8 cellular contexts compared by ENCODE assay signal in genomic region chr17:56125830-56126819, GRCh38. TPM values are rescaled to one million over a fixed set of nuclear protein-coding genes. Genes with fewer than 3 reads are reported as not detected.
DNase-seq lines count a peak whose midpoint lies in the region; FAIRE-seq and TF ChIP-seq lines count a peak whose summit lies in the region.

No MANE protein-coding gene starts in this region.

- H3K27ac ChIP-seq in endothelial cell of umbilical vein (ENCODE audit: insufficient read depth, low read depth, low read length) = no peak overlapping the region

- DNase-seq in ACHN (peak; percentile 47), NOMO-1 treated with dmso at 0.1 percent for 144 hours (lab: John Stamatoyannopoulos, UW; ENCODE audit: unreplicated experiment) (peak; percentile 25), endothelial cell of umbilical vein (ENCODE audit: low read depth, low spot score) (peak; percentile 56), putamen (ENCODE audit: low spot score) (peak; percentile 30), DMS79 (lab: John Stamatoyannopoulos, UW) (no peak)
- no peak for DNase-seq in activated effector memory CD4-positive, alpha-beta T cell treated with anti-CD3 and anti-CD28 coated beads, Interleukin-2, amount 50 U/mL, for 16 hours
- DNase-seq in activated CD4-positive, CD25-positive, alpha-beta regulatory T cell (lab: John Stamatoyannopoulos, UW) = no peak

- in situ Hi-C loops in ACHN (cut with HindIII; ENCODE audit: low pct_ligation_motif_present, low pct_unique_long_range_greater_than_20kb, low sequenced_read_pairs) = no loop called here

- H3K27me3 ChIP-seq in endothelial cell of umbilical vein (ENCODE audit: control insufficient read depth in 2 of 2, insufficient read depth in 2 of 2, low read length in 2 of 2) = peaks cover 8 to 10% of the 10 kb centered on the region in 2 experiments

- no peak overlapping the region for H3K4me2 ChIP-seq in endothelial cell of umbilical vein (ENCODE audit: insufficient read depth, low read length)

- H3K9ac ChIP-seq in endothelial cell of umbilical vein (replicated peaks; ENCODE audit: extremely low read depth, insufficient read depth, low read length) = no peak overlapping the region

- no peaks in the 10 kb centered on the region for H3K36me3 ChIP-seq in endothelial cell of umbilical vein (ENCODE audit: control insufficient read depth in 2 of 2, extremely low read depth in 1 of 2, insufficient read depth in 2 of 2, low read length in 2 of 2)

- BruUV-seq in endothelial cell of umbilical vein (replicated peaks; lab: Mats Ljungman, UMichigan) = no TSS peak

- CTCF ChIA-PET in endothelial cell of umbilical vein (lab: Charles Lee) = interaction anchor here (0.7 to 5.7 kb wide), 13 partner anchors 9 to 654 kb away, joined by 3 to 185 read pairs (median 5); no protein-coding TSS in a partner anchor

- H3K4me3 ChIP-seq in endothelial cell of umbilical vein (replicated peaks in 1 of 3; ENCODE audit: insufficient read depth in 1 of 3, low read depth in 1 of 3, low read length in 3 of 3) = no peak overlapping the region

- no peak overlapping the region for H2AFZ ChIP-seq in endothelial cell of umbilical vein (ENCODE audit: low read depth, low read length)

- no peaks in the 10 kb centered on the region for H4K20me1 ChIP-seq in endothelial cell of umbilical vein (replicated peaks; ENCODE audit: control insufficient read depth, extremely low read depth, insufficient read depth, low read length)

- H3K9me1 ChIP-seq in endothelial cell of umbilical vein (replicated peaks; ENCODE audit: control insufficient read depth, extremely low read depth, insufficient read depth, low read length) = no peaks in the 10 kb centered on the region

- intact Hi-C loops in endothelial cell of umbilical vein (cut with micrococcal nuclease) = loop anchor here (1.0 to 5.0 kb wide), 6 partner anchors 193 to 654 kb away; partner anchors contain the start of gene NOG

- dilution Hi-C loops in endothelial cell of umbilical vein (cut with MboI; ENCODE audit: extremely low pct_ligation_motif_present, low sequenced_read_pairs) = no loop called here

- FAIRE-seq in endothelial cell of umbilical vein (lab: Jason Lieb, UNC) = peak; percentile 42

- POLR2A ChIA-PET in endothelial cell of umbilical vein (lab: Charles Lee) = no interaction called here

- H3K9me3 ChIP-seq in endothelial cell of umbilical vein (replicated peaks; ENCODE audit: control insufficient read depth, insufficient read depth, low read length) = no peaks in the 10 kb centered on the region

- H3K79me2 ChIP-seq in endothelial cell of umbilical vein (ENCODE audit: control insufficient read depth, insufficient read depth, low read length) = no peaks in the 10 kb centered on the region

- peak; percentile 22; the same call in 1 of the 2 replicates for TF ChIP-seq CTCF in GM12874 (IDR thresholded peaks at IDR 0.05; ENCODE audit: insufficient read depth, low read depth, low read length)
- TF ChIP-seq CTCF in endothelial cell of umbilical vein (IDR thresholded peaks at IDR 0.05; ENCODE audit: extremely low read depth in 1 of 2, insufficient read depth in 1 of 2, low read depth in 1 of 2, low read length in 2 of 2) = peak; percentile 62 to 65

- no peaks in the 10 kb centered on the region for H3K4me1 ChIP-seq in endothelial cell of umbilical vein (ENCODE audit: control insufficient read depth, extremely low read depth, insufficient read depth, low read length)

- TF ChIP-seq POLR2A in endothelial cell of umbilical vein (IDR thresholded peaks at IDR 0.05; ENCODE audit: low read depth, low read length) = no peak

TF ChIP-seq in endothelial cell of umbilical vein, 7 proteins besides CTCF, POLR2A, EP300 and RAD21:
- TF ChIP-seq JUN (IDR thresholded peaks at IDR 0.05; ENCODE audit: borderline replicate concordance, insufficient read depth, insufficient read length, low read depth) (no peak), MYC (IDR thresholded peaks at IDR 0.05; ENCODE audit: low read depth, low read length) (no peak), GATA2 (IDR thresholded peaks at IDR 0.05; ENCODE audit: insufficient read depth, insufficient read length, low read depth, low read length) (no peak), POLR2AphosphoS5 (IDR thresholded peaks at IDR 0.05; ENCODE audit: insufficient read depth, low read depth, low read length) (no peak), MAX (IDR thresholded peaks at IDR 0.05; ENCODE audit: insufficient read depth, insufficient read length) (no peak)

RNA-seq across cellular contexts. Expression of gene ANKFN1, which starts 27.1 kb away (rescaled TPM):
- not detected in 2 replicates for total RNA-seq in endothelial cell of umbilical vein
- polyA plus RNA-seq in endothelial cell of umbilical vein = 0.13 and 0.15 TPM in 2 replicates
- 0.21 and 0.23 TPM in 2 replicates for polyA plus RNA-seq in endothelial cell of umbilical vein (2011; cell fraction: cytosol; rRNA removed)
- 0.47 and 0.53 TPM in 2 replicates for polyA plus RNA-seq in endothelial cell of umbilical vein (2011; cell fraction: nucleus; rRNA removed)
- 0.16 TPM in 2 replicates for polyA plus RNA-seq in endothelial cell of umbilical vein (2012)
- polyA minus RNA-seq in endothelial cell of umbilical vein = 0.23 and 0.61 TPM in 2 replicates
- not detected for polyA minus RNA-seq in endothelial cell of umbilical vein (2011; cell fraction: cytosol; rRNA and poly(A)+ RNA removed)
- 0.43 and 0.96 TPM in 2 replicates for polyA minus RNA-seq in endothelial cell of umbilical vein (2011; cell fraction: nucleus; rRNA and poly(A)+ RNA removed)

Comparison
In these comparisons a context has a peak if more than half of its experiments do, and no peak if none do; other contexts are left out.
1. DNase-seq: peak in ACHN (single experiment), NOMO-1 treated with dmso at 0.1 percent for 144 hours (single experiment), endothelial cell of umbilical vein (single experiment) and putamen (single experiment); none in activated effector memory CD4-positive, alpha-beta T cell treated with anti-CD3 and anti-CD28 coated beads, Interleukin-2, amount 50 U/mL, for 16 hours (single experiment), activated CD4-positive, CD25-positive, alpha-beta regulatory T cell (0 of 4) and DMS79 (single experiment).